In the genomic region with DNA sequence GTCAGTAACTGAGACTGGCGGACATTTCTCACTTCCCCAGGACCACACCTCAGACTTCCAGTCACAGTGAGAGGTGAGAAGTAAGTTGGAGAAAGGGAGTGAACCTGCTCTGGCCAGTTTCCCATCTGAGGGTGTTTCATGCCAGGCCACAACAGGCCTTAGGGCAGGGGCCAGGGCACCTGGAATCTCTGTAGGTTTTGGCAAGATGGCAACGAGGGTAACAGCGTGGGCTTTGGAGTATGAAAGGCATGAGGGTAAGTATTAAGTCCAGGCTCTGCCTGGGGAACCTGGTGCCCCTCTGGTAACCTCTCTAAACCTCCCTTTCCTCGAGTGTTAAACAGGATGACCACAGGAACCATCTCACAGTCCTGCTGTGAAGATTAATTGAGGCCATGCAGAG, we compare ENCODE assay signal across 17 cellular contexts. TPM values are rescaled to one million over a fixed set of nuclear protein-coding genes. Genes with fewer than 3 reads are reported as not detected.
"Had no signal": no experiment of that assay in that cellular context is flagged by ENCODE, and none has a peak within 500 bp of the region (broad histone marks: within the 10 kb centered on the region; RNA-seq: fewer than 3 reads in every experiment).

No MANE protein-coding gene starts in this region.

- H3K27me3 ChIP-seq: brain microvascular endothelial cell, cardiac muscle cell, SJCRH30 had no signal

- H3K36me3 Mint-ChIP-seq: activated CD8-positive, alpha-beta memory T cell treated with anti-CD3 and anti-CD28 coated beads, Interleukin-2, amount 10 ng/mL, durations not matched to agents 7 days and 5 days; activated naive CD8-positive, alpha-beta T cell treated with anti-CD3 and anti-CD28 coated beads for 36 hours had no signal

- H3K27me3 Mint-ChIP-seq: activated CD4-positive, alpha-beta memory T cell treated with anti-CD3 and anti-CD28 coated beads, Interleukin-2, amount 10 ng/mL, durations not matched to agents 7 days and 5 days had no signal

- H3K36me3 ChIP-seq: brain microvascular endothelial cell, cardiac muscle cell, SJCRH30, WERI-Rb-1 had no signal

- H3K9me3 Mint-ChIP-seq: activated CD4-positive, alpha-beta memory T cell treated with anti-CD3 and anti-CD28 coated beads, Interleukin-2, amount 10 ng/mL, durations not matched to agents 7 days and 5 days; activated naive CD8-positive, alpha-beta T cell treated with anti-CD3 and anti-CD28 coated beads for 36 hours; activated T-cell treated with anti-CD3 and anti-CD28 coated beads, Interleukin-2, amount 50 U/mL, for 72 hours; activated T-helper 17 cell treated with anti-CD3 and anti-CD28 coated beads, Interleukin-2, amount 50 U/mL, for 72 hours; central memory CD8-positive, alpha-beta T cell had no signal

- H3K4me3 ChIP-seq: cardiac muscle cell, K562, SJCRH30, SK-N-MC had no signal

- H3K27ac Mint-ChIP-seq: activated CD4-positive, alpha-beta memory T cell treated with anti-CD3 and anti-CD28 coated beads, Interleukin-2, amount 10 ng/mL, durations not matched to agents 7 days and 5 days; activated CD8-positive, alpha-beta memory T cell treated with anti-CD3 and anti-CD28 coated beads, Interleukin-2, amount 10 ng/mL, durations not matched to agents 7 days and 5 days; activated naive CD8-positive, alpha-beta T cell treated with anti-CD3 and anti-CD28 coated beads for 36 hours; activated T-cell treated with anti-CD3 and anti-CD28 coated beads, Interleukin-2, amount 50 U/mL, for 72 hours; activated T-helper 17 cell treated with anti-CD3 and anti-CD28 coated beads, Interleukin-2, amount 50 U/mL, for 72 hours had no signal

- H3K4me1 Mint-ChIP-seq: activated CD4-positive, alpha-beta memory T cell treated with anti-CD3 and anti-CD28 coated beads, Interleukin-2, amount 10 ng/mL, durations not matched to agents 7 days and 5 days; activated CD8-positive, alpha-beta memory T cell treated with anti-CD3 and anti-CD28 coated beads, Interleukin-2, amount 10 ng/mL, durations not matched to agents 7 days and 5 days; activated T-helper 17 cell treated with anti-CD3 and anti-CD28 coated beads, Interleukin-2, amount 50 U/mL, for 72 hours; central memory CD8-positive, alpha-beta T cell had no signal

- H3K27ac ChIP-seq: brain microvascular endothelial cell, cardiac muscle cell, SJCRH30, SK-N-MC, WERI-Rb-1 had no signal

- H3K9me3 ChIP-seq: SJCRH30 had no signal

- H3K4me3 Mint-ChIP-seq: activated CD4-positive, alpha-beta memory T cell treated with anti-CD3 and anti-CD28 coated beads, Interleukin-2, amount 10 ng/mL, durations not matched to agents 7 days and 5 days; activated CD8-positive, alpha-beta memory T cell treated with anti-CD3 and anti-CD28 coated beads, Interleukin-2, amount 10 ng/mL, durations not matched to agents 7 days and 5 days; activated naive CD8-positive, alpha-beta T cell treated with anti-CD3 and anti-CD28 coated beads for 36 hours; activated T-cell treated with anti-CD3 and anti-CD28 coated beads, Interleukin-2, amount 50 U/mL, for 72 hours; activated T-helper 17 cell treated with anti-CD3 and anti-CD28 coated beads, Interleukin-2, amount 50 U/mL, for 72 hours; central memory CD8-positive, alpha-beta T cell had no signal

RNA-seq across cellular contexts. Expression of a gene that starts 28.5 kb away (rescaled TPM):
- total RNA-seq: activated CD4-positive, alpha-beta memory T cell treated with anti-CD3 and anti-CD28 coated beads, Interleukin-2, amount 10 ng/mL, durations not matched to agents 7 days and 5 days; activated naive CD8-positive, alpha-beta T cell treated with anti-CD3 and anti-CD28 coated beads for 36 hours; activated T-cell treated with anti-CD3 and anti-CD28 coated beads, Interleukin-2, amount 50 U/mL, for 72 hours; activated T-helper 17 cell treated with anti-CD3 and anti-CD28 coated beads, Interleukin-2, amount 50 U/mL, for 72 hours; K562; M059J; NCI-H460; SJCRH30; T-helper 1 cell treated with Interleukin-12 subunit alpha and Interleukin-12 subunit beta and Interleukin-4 antibody, amounts not matched to agents 30 ng/mL and 1 ng/mL, for 36 hours had no signal
- polyA plus RNA-seq: K562 had no signal

RNA-seq across cellular contexts. Expression of a gene that starts 39.1 kb away (rescaled TPM):
- total RNA-seq: activated CD4-positive, alpha-beta memory T cell treated with anti-CD3 and anti-CD28 coated beads, Interleukin-2, amount 10 ng/mL, durations not matched to agents 7 days and 5 days; activated CD8-positive, alpha-beta memory T cell treated with anti-CD3 and anti-CD28 coated beads, Interleukin-2, amount 10 ng/mL, durations not matched to agents 7 days and 5 days; activated naive CD8-positive, alpha-beta T cell treated with anti-CD3 and anti-CD28 coated beads for 36 hours; activated T-cell treated with anti-CD3 and anti-CD28 coated beads, Interleukin-2, amount 50 U/mL, for 72 hours; activated T-helper 17 cell treated with anti-CD3 and anti-CD28 coated beads, Interleukin-2, amount 50 U/mL, for 72 hours; aorta; K562; M059J; T-helper 1 cell treated with Interleukin-12 subunit alpha and Interleukin-12 subunit beta and Interleukin-4 antibody, amounts not matched to agents 30 ng/mL and 1 ng/mL, for 36 hours; T-helper 2 cell treated with Interferon-gamma antibody and Interleukin-4, amounts not matched to agents 100 ng/mL and 5 ng/mL, for 36 hours had no signal
- polyA plus RNA-seq: cardiac muscle cell had no signal

RNA-seq across cellular contexts. Expression of a gene that starts 41.9 kb away (rescaled TPM):
- total RNA-seq: activated CD4-positive, alpha-beta memory T cell treated with anti-CD3 and anti-CD28 coated beads, Interleukin-2, amount 10 ng/mL, durations not matched to agents 7 days and 5 days; activated CD8-positive, alpha-beta memory T cell treated with anti-CD3 and anti-CD28 coated beads, Interleukin-2, amount 10 ng/mL, durations not matched to agents 7 days and 5 days; activated naive CD8-positive, alpha-beta T cell treated with anti-CD3 and anti-CD28 coated beads for 36 hours; activated T-cell treated with anti-CD3 and anti-CD28 coated beads, Interleukin-2, amount 50 U/mL, for 72 hours; activated T-helper 17 cell treated with anti-CD3 and anti-CD28 coated beads, Interleukin-2, amount 50 U/mL, for 72 hours; aorta; K562; M059J; NCI-H460; T-helper 1 cell treated with Interleukin-12 subunit alpha and Interleukin-12 subunit beta and Interleukin-4 antibody, amounts not matched to agents 30 ng/mL and 1 ng/mL, for 36 hours; T-helper 2 cell treated with Interferon-gamma antibody and Interleukin-4, amounts not matched to agents 100 ng/mL and 5 ng/mL, for 36 hours had no signal
- polyA plus RNA-seq: aorta, cardiac muscle cell, K562 had no signal
